Comparison of ENCODE assay signal across 9 cellular contexts in the genomic region with DNA sequence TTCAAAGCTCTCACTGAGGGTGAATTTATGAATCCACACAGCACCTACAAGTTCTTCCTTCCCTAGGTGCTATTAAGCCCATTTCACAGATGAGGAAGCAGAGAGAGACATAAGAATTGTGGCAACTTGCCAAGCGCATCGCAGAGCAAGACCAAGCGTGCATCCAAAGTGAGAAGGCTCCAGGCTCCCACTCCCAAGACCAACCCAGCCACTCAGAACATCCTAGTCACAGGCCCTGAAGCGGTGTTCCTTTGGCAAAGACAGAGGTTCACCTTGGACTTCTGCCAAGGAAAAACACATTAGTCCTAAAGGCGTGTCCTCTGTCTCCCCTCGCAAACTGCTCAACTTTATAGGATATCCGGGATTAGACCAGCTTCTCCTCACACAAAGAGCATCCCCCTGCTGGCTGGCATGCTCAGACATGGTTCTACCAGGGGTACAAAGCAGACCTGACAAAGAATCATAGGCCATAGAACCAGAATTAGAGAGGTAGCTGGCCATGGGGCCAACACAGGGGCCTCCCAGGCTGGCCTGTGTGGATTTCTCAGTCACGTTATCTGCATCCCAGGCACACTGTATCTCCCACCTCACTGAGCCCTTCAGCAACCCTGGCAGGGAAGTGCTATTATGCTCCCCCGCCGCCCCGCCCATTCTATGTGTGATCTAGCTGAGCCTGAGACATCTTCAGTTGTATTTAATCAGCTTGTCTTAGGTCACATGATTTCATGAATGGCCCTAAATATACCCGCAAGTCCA.
DNase-seq lines count a peak whose midpoint lies in the region; ATAC-seq, FAIRE-seq and TF ChIP-seq lines count a peak whose summit lies in the region.
"Had no signal": no experiment of that assay in that cellular context is flagged by ENCODE, and none has a peak within 500 bp of the region (broad histone marks: within the 10 kb centered on the region; RNA-seq: fewer than 3 reads in every experiment).

No MANE protein-coding gene starts in this region.

- H3K4me3 Mint-ChIP-seq in activated naive CD4-positive, alpha-beta T cell treated with anti-CD3 and anti-CD28 coated beads, Interleukin-2, amount 10 ng/mL, durations not matched to agents 7 days and 5 days: no peak overlapping the region

- no peak for FAIRE-seq in urothelium cell line (lab: Jason Lieb, UNC)

- no peaks in the 10 kb centered on the region for H4K20me1 ChIP-seq in PC-9 (ENCODE audit: insufficient read depth)

- no peaks in the 10 kb centered on the region for H3K27me3 Mint-ChIP-seq in activated naive CD4-positive, alpha-beta T cell treated with anti-CD3 and anti-CD28 coated beads, Interleukin-2, amount 10 ng/mL, durations not matched to agents 7 days and 5 days

- H3K4me2 ChIP-seq in PC-9: no peak overlapping the region

- no peaks in the 10 kb centered on the region for H3F3A ChIP-seq in PC-9 (ENCODE audit: insufficient read depth, low read depth)

- H3K9ac ChIP-seq in SK-N-MC (ENCODE audit: insufficient read length): no peak overlapping the region

- H3K9me3 ChIP-seq in SK-N-MC (ENCODE audit: low read depth, low read length) (no peaks in the 10 kb centered on the region), PC-9 (ENCODE audit: insufficient read depth, low read depth) (no peaks in the 10 kb centered on the region)

- no peaks in the 10 kb centered on the region for H3K79me2 ChIP-seq in PC-9 (ENCODE audit: low read depth)

- H3K27ac Mint-ChIP-seq in activated naive CD4-positive, alpha-beta T cell treated with anti-CD3 and anti-CD28 coated beads, Interleukin-2, amount 10 ng/mL, durations not matched to agents 7 days and 5 days: peak overlapping the region; percentile 96

- no TSS peak for BruUV-seq in PC-9 (replicated peaks; lab: Mats Ljungman, UMichigan)

- H3K27me3 ChIP-seq in PC-9 (ENCODE audit: insufficient read depth, low read depth): no peaks in the 10 kb centered on the region

- peak; percentile 10 for TF ChIP-seq CTCF in fibroblast of the aortic adventitia (IDR thresholded peaks at IDR 0.05; ENCODE audit: insufficient read depth, low read length)
- no peak for TF ChIP-seq CTCF in PC-9 (conservative IDR thresholded peaks at IDR 0.05)

- H3K4me3 ChIP-seq in SK-N-MC: no peak overlapping the region
- no peak overlapping the region for H3K4me3 ChIP-seq in fibroblast of the aortic adventitia (ENCODE audit: low read depth, low read length)
- no peak overlapping the region for H3K4me3 ChIP-seq in PC-9

- no peak overlapping the region for H3K27ac ChIP-seq in SK-N-MC
- no peak overlapping the region for H3K27ac ChIP-seq in PC-9

- no peak for DNase-seq in activated naive CD4-positive, alpha-beta T cell treated with anti-CD3 and anti-CD28 coated beads, Interleukin-2, amount 10 ng/mL, durations not matched to agents 7 days and 5 days
- DNase-seq in activated naive CD4-positive, alpha-beta T cell treated with Interleukin-2 at 50 U/mL for 16 hours: no peak
- DNase-seq in SK-N-MC (ENCODE audit: low read depth, low spot score): peak; percentile 40
- peak; percentile 45 for DNase-seq in fibroblast of the aortic adventitia (ENCODE audit: low read depth)
- peak; percentile 21 for DNase-seq in urothelium cell line (ENCODE audit: low spot score)
- no peak for DNase-seq in islet precursor cell
- no peak for DNase-seq in PC-9
- DNase-seq in sciatic nerve (ENCODE audit: low spot score): no peak

- POLR2A ChIA-PET in PC-9 (lab: Charles Lee; ENCODE audit: unreplicated experiment): interaction anchor here (0.6 kb wide), 1 partner anchor 980 kb away, joined by 7 read pairs; no protein-coding TSS in a partner anchor

- no peaks in the 10 kb centered on the region for H3K9me2 ChIP-seq in PC-9 (ENCODE audit: insufficient read depth)

- H3K4me1 Mint-ChIP-seq in activated naive CD4-positive, alpha-beta T cell treated with anti-CD3 and anti-CD28 coated beads, Interleukin-2, amount 10 ng/mL, durations not matched to agents 7 days and 5 days: peaks cover 83% of the 10 kb centered on the region

- intact Hi-C loops in PC-9 (cut with micrococcal nuclease; ENCODE audit: unreplicated experiment): no loop called here
- intact Hi-C loops in sciatic nerve (cut with DNase I): no loop called here

- H3K4me1 ChIP-seq in PC-9 (replicated peaks; ENCODE audit: insufficient read depth): no peaks in the 10 kb centered on the region

- peaks cover 19% of the 10 kb centered on the region for H3K36me3 Mint-ChIP-seq in activated naive CD4-positive, alpha-beta T cell treated with anti-CD3 and anti-CD28 coated beads, Interleukin-2, amount 10 ng/mL, durations not matched to agents 7 days and 5 days

- no peak for ATAC-seq in sciatic nerve
- ATAC-seq: activated CD4-positive, CD25-positive, alpha-beta regulatory T cell treated with anti-CD3 and anti-CD28 coated beads, Interleukin-2, amount 50 U/mL, for 24 hours had no signal

- CTCF ChIA-PET in activated naive CD4-positive, alpha-beta T cell treated with anti-CD3 and anti-CD28 coated beads, Interleukin-2, amount 10 ng/mL, durations not matched to agents 7 days and 5 days (lab: Charles Lee): no interaction called here
- CTCF ChIA-PET in PC-9 (lab: Charles Lee): no interaction called here

- no peaks in the 10 kb centered on the region for H3K9me3 Mint-ChIP-seq in activated naive CD4-positive, alpha-beta T cell treated with anti-CD3 and anti-CD28 coated beads, Interleukin-2, amount 10 ng/mL, durations not matched to agents 7 days and 5 days

- no peak overlapping the region for H2AFZ ChIP-seq in PC-9

- no peaks in the 10 kb centered on the region for H3K36me3 ChIP-seq in SK-N-MC (ENCODE audit: insufficient read depth, low read length)
- H3K36me3 ChIP-seq in PC-9 (ENCODE audit: low read depth): no peaks in the 10 kb centered on the region

Comparison
In these comparisons a context has a peak if more than half of its experiments do, and no peak if none do; other contexts are left out.
1. DNase-seq: peak in SK-N-MC (single experiment), fibroblast of the aortic adventitia (single experiment) and urothelium cell line (single experiment); none in activated naive CD4-positive, alpha-beta T cell treated with anti-CD3 and anti-CD28 coated beads, Interleukin-2, amount 10 ng/mL, durations not matched to agents 7 days and 5 days (single experiment), activated naive CD4-positive, alpha-beta T cell treated with Interleukin-2 at 50 U/mL for 16 hours (single experiment), islet precursor cell (single experiment), PC-9 (0 of 2) and sciatic nerve (single experiment).